8 cellular contexts compared by ENCODE assay signal in the genomic region with DNA sequence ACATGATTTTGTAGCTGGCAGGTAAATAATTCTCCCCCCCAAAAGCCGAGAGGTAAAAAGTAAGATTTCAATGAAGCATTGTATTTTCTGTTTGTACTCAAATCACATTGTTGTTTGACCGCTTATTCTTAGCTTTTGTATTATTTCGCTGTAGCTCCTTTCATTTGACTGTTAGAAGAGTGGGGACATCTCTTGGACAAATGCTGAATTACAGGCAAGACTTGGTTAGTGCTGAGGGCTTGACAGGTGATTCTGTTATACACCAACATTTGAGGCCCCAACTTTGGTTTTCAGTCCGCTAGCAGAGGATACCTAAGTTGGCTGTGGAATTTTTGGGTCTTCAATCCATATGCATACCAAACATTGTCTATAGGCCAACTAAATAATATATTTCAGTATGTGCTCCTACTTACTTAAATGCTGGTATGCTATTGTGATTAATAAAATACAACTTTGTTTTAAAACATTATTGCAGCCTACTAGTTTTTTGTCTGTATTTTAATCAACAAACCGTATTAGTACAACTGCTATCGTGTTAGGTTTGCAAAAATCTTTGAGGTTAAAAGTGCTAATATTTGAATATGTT.
DNase-seq lines count a peak whose midpoint lies in the region; ATAC-seq and TF ChIP-seq lines count a peak whose summit lies in the region.

No MANE protein-coding gene starts in this region.

- H3F3A ChIP-seq in PC-9 (ENCODE audit: insufficient read depth, low read depth) = peaks cover 21% of the 10 kb centered on the region

- TF ChIP-seq CTCF in PC-9 (conservative IDR thresholded peaks at IDR 0.05) = peak; percentile 95
- TF ChIP-seq CTCF in liver (IDR thresholded peaks at IDR 0.05; ENCODE audit: low read depth, low read length, missing input control) = peak; percentile 77

- H3K4me2 ChIP-seq in Karpas-422 (ENCODE audit: low read depth, low read length, poor library complexity, severe bottlenecking) (peak overlapping the region; percentile 17), PC-9 (no peak overlapping the region)

- no peaks in the 10 kb centered on the region for H3K9me3 ChIP-seq in Karpas-422 (ENCODE audit: low read length)
- H3K9me3 ChIP-seq in PC-9 (ENCODE audit: insufficient read depth, low read depth) = no peaks in the 10 kb centered on the region
- no peaks in the 10 kb centered on the region for H3K9me3 ChIP-seq in liver (ENCODE audit: control insufficient read depth in 4 of 4, low read length in 3 of 4)

- no peaks in the 10 kb centered on the region for H3K36me3 ChIP-seq in Karpas-422 (ENCODE audit: insufficient read depth, low read length)
- no peaks in the 10 kb centered on the region for H3K36me3 ChIP-seq in PC-9 (ENCODE audit: low read depth)
- no peaks in the 10 kb centered on the region for H3K36me3 ChIP-seq in liver (ENCODE audit: control insufficient read depth in 4 of 4, insufficient read depth in 3 of 4, low read depth in 1 of 4, low read length in 3 of 4)

- H3K4me3 ChIP-seq in Karpas-422 (ENCODE audit: low read length) (no peak overlapping the region), PC-9 (no peak overlapping the region), liver (ENCODE audit: low read depth in 1 of 3, low read length in 3 of 3) (no peak overlapping the region)

- no peak for DNase-seq in activated CD8-positive, alpha-beta memory T cell treated with anti-CD3 and anti-CD28 coated beads, Interleukin-2, amount 10 ng/mL, durations not matched to agents 7 days and 5 days
- DNase-seq in activated CD8-positive, alpha-beta memory T cell treated with anti-CD3 and anti-CD28 coated beads, Interleukin-2, amount 50 U/mL, for 48 hours = no peak
- peak; percentile 85 for DNase-seq in Karpas-422
- DNase-seq in PC-9 = peak; percentile 47
- DNase-seq in central memory CD4-positive, alpha-beta T cell = peak; percentile 40

- H3K27ac ChIP-seq in Karpas-422 (ENCODE audit: low read length) = no peak overlapping the region
- H3K27ac ChIP-seq in PC-9 = no peak overlapping the region
- H3K27ac ChIP-seq in liver (ENCODE audit: low read depth in 1 of 2, low read length in 2 of 2) = no peak overlapping the region

- TF ChIP-seq RAD21 in liver (IDR thresholded peaks at IDR 0.05) = peak; percentile 89 to 92

- intact Hi-C loops in PC-9 (cut with micrococcal nuclease; ENCODE audit: unreplicated experiment) = loop anchor here (5.0 to 10.0 kb wide), 5 partner anchors 108 to 521 kb away; partner anchors contain the start of gene RAD52

- no peaks in the 10 kb centered on the region for H3K27me3 ChIP-seq in Karpas-422 (ENCODE audit: low read length)
- H3K27me3 ChIP-seq in PC-9 (ENCODE audit: insufficient read depth, low read depth) = no peaks in the 10 kb centered on the region
- H3K27me3 ChIP-seq in liver (ENCODE audit: control insufficient read depth in 4 of 4, insufficient read depth in 4 of 4, low read length in 3 of 4) = no peaks in the 10 kb centered on the region

- H3K36me3 Mint-ChIP-seq in activated CD8-positive, alpha-beta memory T cell treated with anti-CD3 and anti-CD28 coated beads, Interleukin-2, amount 10 ng/mL, durations not matched to agents 7 days and 5 days = no peaks in the 10 kb centered on the region

- BruUV-seq in PC-9 (replicated peaks; lab: Mats Ljungman, UMichigan) = no TSS peak

- no peaks in the 10 kb centered on the region for H3K9me3 Mint-ChIP-seq in activated CD8-positive, alpha-beta memory T cell treated with anti-CD3 and anti-CD28 coated beads, Interleukin-2, amount 10 ng/mL, durations not matched to agents 7 days and 5 days (ENCODE audit: low read depth)

- no peaks in the 10 kb centered on the region for H3K9me2 ChIP-seq in Karpas-422 (replicated peaks; ENCODE audit: insufficient read depth, low read length)
- no peaks in the 10 kb centered on the region for H3K9me2 ChIP-seq in PC-9 (ENCODE audit: insufficient read depth)

- peaks cover 68% of the 10 kb centered on the region for H3K79me2 ChIP-seq in Karpas-422 (ENCODE audit: low read length)
- peaks cover 4% of the 10 kb centered on the region; the same call in 1 of the 2 replicates for H3K79me2 ChIP-seq in PC-9 (ENCODE audit: low read depth)

- no peak overlapping the region for H2AFZ ChIP-seq in Karpas-422 (ENCODE audit: low read length)
- no peak overlapping the region for H2AFZ ChIP-seq in PC-9

- H3K27me3 Mint-ChIP-seq in activated CD8-positive, alpha-beta memory T cell treated with anti-CD3 and anti-CD28 coated beads, Interleukin-2, amount 10 ng/mL, durations not matched to agents 7 days and 5 days = no peaks in the 10 kb centered on the region

- H3K4me1 ChIP-seq in Karpas-422 (ENCODE audit: low read length) = peaks cover 13% of the 10 kb centered on the region
- H3K4me1 ChIP-seq in PC-9 (replicated peaks; ENCODE audit: insufficient read depth) = no peaks in the 10 kb centered on the region
- H3K4me1 ChIP-seq in liver (ENCODE audit: control insufficient read depth in 4 of 4, insufficient read depth in 4 of 4, low read length in 3 of 4) = peaks cover 0 to 2% (median 0%) of the 10 kb centered on the region in 4 donors

- 34% methylated on average over 6 of the region's 6 CpGs for WGBS in liver

- H4K20me1 ChIP-seq in Karpas-422 (ENCODE audit: insufficient read depth, low read depth, low read length) (no peaks in the 10 kb centered on the region), PC-9 (ENCODE audit: insufficient read depth) (peaks cover 3% of the 10 kb centered on the region; the same call in 1 of the 2 replicates)

- CTCF ChIA-PET in activated CD8-positive, alpha-beta memory T cell treated with anti-CD3 and anti-CD28 coated beads, Interleukin-2, amount 10 ng/mL, durations not matched to agents 7 days and 5 days (lab: Charles Lee) = interaction anchor here (0.6 to 1.9 kb wide), 33 partner anchors 9 to 644 kb away, joined by 3 to 12 read pairs (median 4); partner anchors contain the start of gene RAD52
- CTCF ChIA-PET in PC-9 (lab: Charles Lee) = interaction anchor here (0.5 to 1.3 kb wide), 16 partner anchors 24 to 651 kb away, joined by 3 to 13 read pairs (median 4); partner anchors contain the start of gene RAD52

- H3K4me1 Mint-ChIP-seq in activated CD8-positive, alpha-beta memory T cell treated with anti-CD3 and anti-CD28 coated beads, Interleukin-2, amount 10 ng/mL, durations not matched to agents 7 days and 5 days = peaks cover 9% of the 10 kb centered on the region

- POLR2A ChIA-PET in PC-9 (lab: Charles Lee; ENCODE audit: unreplicated experiment) = interaction anchor here (0.6 to 0.7 kb wide), 3 partner anchors 37 to 522 kb away, joined by 3 to 6 read pairs (median 3); no protein-coding TSS in a partner anchor

- H3K9ac ChIP-seq in Karpas-422 (ENCODE audit: low read length) (no peak overlapping the region), liver (ENCODE audit: low read depth in 1 of 2, low read length in 2 of 2) (no peak overlapping the region)

- H3K4me3 Mint-ChIP-seq in activated CD8-positive, alpha-beta memory T cell treated with anti-CD3 and anti-CD28 coated beads, Interleukin-2, amount 10 ng/mL, durations not matched to agents 7 days and 5 days = no peak overlapping the region

- H3K27ac Mint-ChIP-seq in activated CD8-positive, alpha-beta memory T cell treated with anti-CD3 and anti-CD28 coated beads, Interleukin-2, amount 10 ng/mL, durations not matched to agents 7 days and 5 days = no peak overlapping the region

- ATAC-seq in activated CD8-positive, alpha-beta memory T cell treated with anti-CD3 and anti-CD28 coated beads, Interleukin-2, amount 10 ng/mL, durations not matched to agents 7 days and 5 days = peak; percentile 67
- ATAC-seq in GM21576 (IDR thresholded peaks at IDR 0.05; ENCODE audit: unreplicated experiment) (no peak), GM21619 (IDR thresholded peaks at IDR 0.05; ENCODE audit: unreplicated experiment) (no peak)

TF ChIP-seq in liver, 16 proteins besides CTCF, POLR2A, EP300 and RAD21:
- TF ChIP-seq YY1 (IDR thresholded peaks at IDR 0.05) (no peak), HNF4A (conservative IDR thresholded peaks at IDR 0.05) (no peak), MAX (IDR thresholded peaks at IDR 0.05) (no peak), EGR1 (IDR thresholded peaks at IDR 0.05; ENCODE audit: low read depth in 2 of 2) (no peak), ZBTB33 (IDR thresholded peaks at IDR 0.05) (no peak), FOXA2 (IDR thresholded peaks at IDR 0.05) (no peak), SP1 (IDR thresholded peaks at IDR 0.05) (no peak), FOXA1 (IDR thresholded peaks at IDR 0.05) (no peak), RXRA (IDR thresholded peaks at IDR 0.05) (no peak), ATF3 (IDR thresholded peaks at IDR 0.05) (no peak), GABPA (IDR thresholded peaks at IDR 0.05 in 1 of 2, conservative IDR thresholded peaks at IDR 0.05 in 1 of 2) (no peak), JUND (IDR thresholded peaks at IDR 0.05) (no peak)

Comparison
In these comparisons a context has a peak if more than half of its experiments do, and no peak if none do; other contexts are left out.
1. DNase-seq: peak in Karpas-422 (single experiment), PC-9 (2 of 2) and central memory CD4-positive, alpha-beta T cell (single experiment); none in activated CD8-positive, alpha-beta memory T cell treated with anti-CD3 and anti-CD28 coated beads, Interleukin-2, amount 10 ng/mL, durations not matched to agents 7 days and 5 days (single experiment) and activated CD8-positive, alpha-beta memory T cell treated with anti-CD3 and anti-CD28 coated beads, Interleukin-2, amount 50 U/mL, for 48 hours (single experiment).